ENCODE assay signal across 1 cellular context in genomic region chr19:56312787-56313343, GRCh38.
TF ChIP-seq lines count a peak whose summit lies in the region.

No MANE protein-coding gene starts in this region.

TF ChIP-seq in WTC11, 78 proteins besides CTCF, POLR2A, EP300 and RAD21 (continued from another document):
- TF ChIP-seq, protein P1, sequence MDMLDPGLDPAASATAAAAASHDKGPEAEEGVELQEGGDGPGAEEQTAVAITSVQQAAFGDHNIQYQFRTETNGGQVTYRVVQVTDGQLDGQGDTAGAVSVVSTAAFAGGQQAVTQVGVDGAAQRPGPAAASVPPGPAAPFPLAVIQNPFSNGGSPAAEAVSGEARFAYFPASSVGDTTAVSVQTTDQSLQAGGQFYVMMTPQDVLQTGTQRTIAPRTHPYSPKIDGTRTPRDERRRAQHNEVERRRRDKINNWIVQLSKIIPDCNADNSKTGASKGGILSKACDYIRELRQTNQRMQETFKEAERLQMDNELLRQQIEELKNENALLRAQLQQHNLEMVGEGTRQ (CRISPR knock-in tag; IDR thresholded peaks at IDR 0.05) = no peak
- TF ChIP-seq ZNF416 (CRISPR knock-in tag; IDR thresholded peaks at IDR 0.05) = no peak
- no peak for TF ChIP-seq ZNF423 (CRISPR knock-in tag; IDR thresholded peaks at IDR 0.05)
- no peak for TF ChIP-seq MYBL2 (CRISPR knock-in tag; IDR thresholded peaks at IDR 0.05)
- TF ChIP-seq SP1 (CRISPR knock-in tag; conservative IDR thresholded peaks at IDR 0.05) = no peak
- TF ChIP-seq SMAD4 (CRISPR knock-in tag; IDR thresholded peaks at IDR 0.05) = no peak
- TF ChIP-seq TP53 (CRISPR knock-in tag; IDR thresholded peaks at IDR 0.05) = no peak
